Comparison of ENCODE assay signal across 15 cellular contexts in the genomic region with DNA sequence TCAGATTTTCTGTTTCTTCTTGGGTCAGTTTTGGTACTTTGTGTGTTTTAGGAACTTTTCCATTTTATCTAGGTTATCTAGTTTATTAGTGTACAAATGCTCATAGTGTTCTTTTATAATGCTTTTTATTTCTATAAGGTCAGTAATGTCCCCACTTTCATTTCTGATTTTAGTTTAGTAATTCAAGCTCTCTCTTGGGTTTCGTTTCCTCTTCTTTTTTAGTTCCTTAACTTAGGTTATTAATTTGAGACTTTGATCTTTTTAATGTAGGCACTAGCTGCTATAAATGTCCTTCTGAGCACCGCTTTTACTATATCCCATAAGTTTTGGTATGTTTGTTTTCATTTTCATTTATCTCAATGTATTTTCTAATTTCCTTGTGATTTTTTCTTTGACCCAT. TPM values are rescaled to one million over a fixed set of nuclear protein-coding genes. Genes with fewer than 3 reads are reported as not detected.
A peak's percentile ranks its signal among the peaks of the same experiment; 100 is the strongest.
DNase-seq lines count a peak whose midpoint lies in the region; ATAC-seq, FAIRE-seq and TF ChIP-seq lines count a peak whose summit lies in the region.
"Had no signal": no experiment of that assay in that cellular context is flagged by ENCODE, and none has a peak within 500 bp of the region (broad histone marks: within the 10 kb centered on the region; RNA-seq: fewer than 3 reads in every experiment).

No MANE protein-coding gene starts in this region.

- TF ChIP-seq POLR2A in prostate gland (IDR thresholded peaks at IDR 0.05) = no peak

- CTCF ChIA-PET in mammary epithelial cell (lab: Charles Lee; ENCODE audit: low non-redundant PET) = no interaction called here

- H2AFZ ChIP-seq in mammary epithelial cell (ENCODE audit: low read depth, low read length) = no peak overlapping the region

- no peak overlapping the region for H3K9ac ChIP-seq in mammary epithelial cell (ENCODE audit: insufficient read depth, low read length)
- H3K9ac ChIP-seq: KMS-11 had no signal

- no peak overlapping the region for H3K4me3 ChIP-seq in small intestine (ENCODE audit: low read depth in 1 of 2, low read length in 2 of 2)
- H3K4me3 ChIP-seq in mammary epithelial cell (replicated peaks in 1 of 3; ENCODE audit: insufficient read depth in 1 of 3, low read depth in 2 of 3, low read length in 3 of 3) = no peak overlapping the region
- H3K4me3 ChIP-seq in prostate gland = no peak overlapping the region

- no peaks in the 10 kb centered on the region for H3K79me2 ChIP-seq in mammary epithelial cell (ENCODE audit: insufficient read depth, low read length)

- H3K27me3 ChIP-seq in small intestine (ENCODE audit: control insufficient read depth in 2 of 2, insufficient read depth in 2 of 2, low read length in 2 of 2) = no peaks in the 10 kb centered on the region
- H3K27me3 ChIP-seq in mammary epithelial cell (ENCODE audit: insufficient read depth, low read length) = peaks cover 2% of the 10 kb centered on the region
- H3K27me3 ChIP-seq in prostate gland (replicated peaks; ENCODE audit: insufficient read depth) = no peaks in the 10 kb centered on the region

- no peak overlapping the region for H3K4me2 ChIP-seq in mammary epithelial cell (ENCODE audit: insufficient read depth, low read depth, low read length)
- H3K4me2 ChIP-seq: KMS-11 had no signal

- no peak overlapping the region for H3K27ac ChIP-seq in small intestine (ENCODE audit: low read depth in 1 of 2, low read length in 1 of 2)
- no peak overlapping the region for H3K27ac ChIP-seq in mammary epithelial cell (ENCODE audit: insufficient read depth, low read depth, low read length)
- H3K27ac ChIP-seq in prostate gland = no peak overlapping the region
- H3K27ac ChIP-seq: KMS-11 had no signal

- TF ChIP-seq CTCF in mammary epithelial cell (conservative IDR thresholded peaks at IDR 0.05 in 1 of 2, IDR thresholded peaks at IDR 0.05 in 1 of 2; ENCODE audit: extremely low read depth in 1 of 2, insufficient read depth in 1 of 2, low read depth in 1 of 2, low read length in 2 of 2) (no peak), prostate gland (IDR thresholded peaks at IDR 0.05) (no peak)

- DNase-seq in small intestine (no peak), GF-D8 (lab: John Stamatoyannopoulos, UW) (no peak), RKO (ENCODE audit: low spot score) (no peak), mammary epithelial cell (no peak), prostate gland (ENCODE audit: low spot score) (no peak)
- DNase-seq: activated T-cell treated with anti-CD3 and anti-CD28 coated beads, Interleukin-2, amount 50 U/mL, for 4 hours; mesenchymal stem cell; NCI-H2081; occipital lobe; trophoblast cell had no signal

- 13 to 47% (median 27%) methylated on average over 2 of the region's 2 CpGs for WGBS in small intestine, 3 donors
- WGBS in mammary epithelial cell (ENCODE audit: low coverage, missing lambda C conversion rate) = 73% methylated on average over 2 of the region's 2 CpGs
- WGBS in prostate gland = 41% methylated on average over 2 of the region's 2 CpGs

- BruUV-seq in mammary epithelial cell (replicated peaks; lab: Mats Ljungman, UMichigan) = no TSS peak

- H3K4me1 ChIP-seq in small intestine (ENCODE audit: control insufficient read depth in 2 of 2, insufficient read depth in 1 of 2, low read depth in 1 of 2, low read length in 1 of 2) = no peaks in the 10 kb centered on the region
- no peaks in the 10 kb centered on the region for H3K4me1 ChIP-seq in mammary epithelial cell (ENCODE audit: insufficient read depth, low read length)
- no peaks in the 10 kb centered on the region for H3K4me1 ChIP-seq in prostate gland (replicated peaks)

- H4K20me1 ChIP-seq in mammary epithelial cell (ENCODE audit: insufficient read depth, low read length) = no peaks in the 10 kb centered on the region

- ATAC-seq in GM19025 (IDR thresholded peaks at IDR 0.05; ENCODE audit: low read depth, unreplicated experiment) = peak; percentile 52
- ATAC-seq in HG02678 (IDR thresholded peaks at IDR 0.05; ENCODE audit: unreplicated experiment) = peak; percentile 68
- peak; percentile 73 for ATAC-seq in HG03442 (IDR thresholded peaks at IDR 0.05; ENCODE audit: unreplicated experiment)
- ATAC-seq: activated T-cell treated with anti-CD3 and anti-CD28 coated beads, Interleukin-2, amount 50 U/mL, for 4 hours had no signal

- H3K9me3 ChIP-seq in small intestine (ENCODE audit: control insufficient read depth, low read depth) (no peaks in the 10 kb centered on the region), mammary epithelial cell (replicated peaks; ENCODE audit: insufficient read depth, low read length) (no peaks in the 10 kb centered on the region), prostate gland (no peaks in the 10 kb centered on the region)

- intact Hi-C loops in mammary epithelial cell (cut with micrococcal nuclease) (no loop called here), prostate gland (cut with DNase I) (no loop called here)

- in situ Hi-C loops in mammary epithelial cell (cut with MboI; ENCODE audit: low sequenced_read_pairs in 2 of 2) = no loop called here

- FAIRE-seq in small intestine (lab: Jason Lieb, UNC) = peak; percentile 10

- H3K36me3 ChIP-seq in small intestine (ENCODE audit: control insufficient read depth in 2 of 2, insufficient read depth in 2 of 2, low read length in 2 of 2) (no peaks in the 10 kb centered on the region), mammary epithelial cell (ENCODE audit: insufficient read depth, low read length) (no peaks in the 10 kb centered on the region), prostate gland (no peaks in the 10 kb centered on the region)

- dilution Hi-C loops in mammary epithelial cell (cut with HindIII; ENCODE audit: low sequenced_read_pairs) = no loop called here

RNA-seq across cellular contexts. Expression of gene CD200R1L, which starts 27.0 kb away (rescaled TPM):
- polyA plus RNA-seq in small intestine (not detected), mammary epithelial cell (not detected)
- total RNA-seq in mammary epithelial cell (not detected), prostate gland (not detected)
- polyA minus RNA-seq in mammary epithelial cell = not detected
- total RNA-seq: activated T-cell treated with anti-CD3 and anti-CD28 coated beads, Interleukin-2, amount 50 U/mL, for 4 hours; dermis microvascular lymphatic vessel endothelial cell; occipital lobe had no signal
